ENCODE assay signal across 9 cellular contexts in genomic region chr5:77971965-77972544, GRCh38.
DNase-seq lines count a peak whose midpoint lies in the region; TF ChIP-seq lines count a peak whose summit lies in the region.
"Had no signal": no experiment of that assay in that cellular context is flagged by ENCODE, and none has a peak within 500 bp of the region (broad histone marks: within the 10 kb centered on the region; RNA-seq: fewer than 3 reads in every experiment).

No MANE protein-coding gene starts in this region.

- TF ChIP-seq CTCF in fibroblast of villous mesenchyme (IDR thresholded peaks at IDR 0.05; ENCODE audit: insufficient read depth, low read depth, low read length), result no peak
- TF ChIP-seq CTCF in smooth muscle cell (IDR thresholded peaks at IDR 0.05; ENCODE audit: borderline replicate concordance, insufficient read depth, poor library complexity, severe bottlenecking), result no peak

- no peak overlapping the region for H3K9ac ChIP-seq in smooth muscle cell (ENCODE audit: low read depth)

- peak; percentile 35 for DNase-seq in NCI-H1092 treated with DMSO at 0.1 percent for 48 hours (lab: John Stamatoyannopoulos, UW)
- DNase-seq in NCI-H1092 (lab: John Stamatoyannopoulos, UW), result no peak
- peak; percentile 85 for DNase-seq in NCI-H748 (lab: John Stamatoyannopoulos, UW; ENCODE audit: unreplicated experiment)
- DNase-seq in fibroblast of villous mesenchyme (ENCODE audit: low read depth), result no peak
- DNase-seq in smooth muscle cell (lab: John Stamatoyannopoulos, UW; ENCODE audit: unreplicated experiment), result no peak
- no peak for DNase-seq in medulla oblongata (ENCODE audit: extremely low spot score)
- DNase-seq in activated CD8-positive, alpha-beta memory T cell treated with anti-CD3 and anti-CD28 coated beads, Interleukin-2, amount 50 U/mL, for 48 hours, result no peak
- no peak for DNase-seq in stimulated activated CD8-positive, alpha-beta memory T cell treated with anti-CD3 and anti-CD28 coated beads, Interleukin-4, amount 100 ng/mL, for 48 hours

- H2AFZ ChIP-seq in smooth muscle cell (ENCODE audit: low read depth), result no peak overlapping the region

- peaks cover 17% of the 10 kb centered on the region for H3K4me1 ChIP-seq in smooth muscle cell (ENCODE audit: low read depth)

- no peaks in the 10 kb centered on the region for H4K20me1 ChIP-seq in smooth muscle cell (ENCODE audit: low read depth)

- peak overlapping the region; percentile 90 for H3K4me2 ChIP-seq in smooth muscle cell
- H3K4me2 ChIP-seq: A549 had no signal

- H3K79me2 ChIP-seq in smooth muscle cell (ENCODE audit: low read depth), result no peaks in the 10 kb centered on the region

- peaks cover 48% of the 10 kb centered on the region for H3K27me3 ChIP-seq in smooth muscle cell (ENCODE audit: low read depth)

- H3K4me3 ChIP-seq in fibroblast of villous mesenchyme (ENCODE audit: low read depth, low read length), result peak overlapping the region; percentile 24
- H3K4me3 ChIP-seq in smooth muscle cell, result peak overlapping the region; percentile 46
- H3K4me3 ChIP-seq: A549 had no signal

- H3F3A ChIP-seq in smooth muscle cell (ENCODE audit: low read depth), result no peaks in the 10 kb centered on the region

- no peaks in the 10 kb centered on the region for H3K9me3 ChIP-seq in smooth muscle cell (replicated peaks; ENCODE audit: low read depth)
- H3K9me3 ChIP-seq: A549 had no signal

- H3K36me3 ChIP-seq in smooth muscle cell (ENCODE audit: low read depth), result no peaks in the 10 kb centered on the region

- 11% methylated on average over 15 of the region's 15 CpGs for WGBS in smooth muscle cell (ENCODE audit: low lambda C conversion rate)

- no peak overlapping the region for H3K27ac ChIP-seq in smooth muscle cell (ENCODE audit: low read depth)
- H3K27ac ChIP-seq: A549 had no signal

Comparison
In these comparisons a context has a peak if more than half of its experiments do, and no peak if none do; other contexts are left out.
1. DNase-seq: peak in NCI-H1092 treated with DMSO at 0.1 percent for 48 hours (single experiment) and NCI-H748 (single experiment); none in NCI-H1092 (single experiment), fibroblast of villous mesenchyme (single experiment), smooth muscle cell (single experiment), medulla oblongata (single experiment), activated CD8-positive, alpha-beta memory T cell treated with anti-CD3 and anti-CD28 coated beads, Interleukin-2, amount 50 U/mL, for 48 hours (single experiment) and stimulated activated CD8-positive, alpha-beta memory T cell treated with anti-CD3 and anti-CD28 coated beads, Interleukin-4, amount 100 ng/mL, for 48 hours (single experiment).